ENCODE assay signal across 27 cellular contexts in the genomic region with DNA sequence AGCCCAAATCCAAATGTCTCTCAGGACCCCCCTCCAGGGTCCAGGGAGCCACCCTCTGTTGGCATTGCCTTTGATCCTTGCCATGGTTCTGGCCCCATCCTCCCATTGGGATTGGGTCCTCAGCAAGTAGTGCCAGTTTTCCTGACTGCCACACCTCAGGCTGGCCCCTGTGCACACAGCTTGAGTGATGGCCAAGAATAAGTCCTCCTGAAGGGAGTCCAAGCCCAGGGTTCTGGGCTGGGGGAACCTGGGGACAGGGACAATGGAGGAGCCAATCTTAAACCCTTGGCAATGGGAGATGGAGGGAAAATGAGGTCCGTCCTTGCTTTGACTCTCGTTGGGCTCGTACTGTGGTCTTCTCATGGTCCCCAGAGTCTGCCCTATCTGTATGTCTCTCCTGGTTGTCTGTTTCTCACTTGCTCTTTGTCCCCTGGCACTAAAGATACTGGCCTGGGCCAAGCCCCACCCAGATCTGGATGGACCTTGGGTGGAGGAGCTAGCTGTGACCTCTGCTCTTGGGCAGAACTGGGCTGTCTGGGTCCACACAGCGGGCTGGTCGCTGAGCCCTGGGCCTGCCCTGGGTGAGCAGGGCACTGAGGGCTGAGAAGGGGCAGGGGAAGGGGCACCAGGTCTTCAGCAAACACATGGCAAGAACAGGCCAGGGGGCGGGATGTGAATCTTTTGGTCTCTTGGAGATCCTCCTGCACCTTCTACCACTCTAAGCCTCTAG. TPM values are rescaled to one million over a fixed set of nuclear protein-coding genes. Genes with fewer than 3 reads are reported as not detected.
DNase-seq lines count a peak whose midpoint lies in the region; ATAC-seq and TF ChIP-seq lines count a peak whose summit lies in the region.
"Had no signal": no experiment of that assay in that cellular context is flagged by ENCODE, and none has a peak within 500 bp of the region (broad histone marks: within the 10 kb centered on the region; RNA-seq: fewer than 3 reads in every experiment).

No MANE protein-coding gene starts in this region.

- no peaks in the 10 kb centered on the region for H3K27me3 ChIP-seq in breast epithelium
- H3K27me3 ChIP-seq in left ventricle myocardium inferior (ENCODE audit: low read depth) = no peaks in the 10 kb centered on the region
- no peaks in the 10 kb centered on the region for H3K27me3 ChIP-seq in transverse colon
- H3K27me3 ChIP-seq: upper lobe of right lung had no signal

- H3K4me1 ChIP-seq in breast epithelium (no peaks in the 10 kb centered on the region), left ventricle myocardium inferior (peaks cover 13% of the 10 kb centered on the region), transverse colon (peaks cover 0 to 17% (median 4%) of the 10 kb centered on the region in 4 donors)
- H3K4me1 ChIP-seq: prostate gland, upper lobe of right lung had no signal

- no TSS peak for BruUV-seq in MCF 10A (replicated peaks; lab: Mats Ljungman, UMichigan)

- POLR2A ChIA-PET in MCF 10A (lab: Yijun Ruan, JAX) = interaction anchor here (0.6 kb wide), 1 partner anchor 1868 kb away, joined by 3 read pairs; no protein-coding TSS in a partner anchor
- POLR2A ChIA-PET in activated CD8-positive, alpha-beta T cell treated with anti-CD3 and anti-CD28 coated beads for 36 hours (lab: Charles Lee) = no interaction called here

- H3K27ac Mint-ChIP-seq in MCF 10A (ENCODE audit: low read depth, unreplicated experiment) (no peak overlapping the region), neural crest cell (ENCODE audit: unreplicated experiment) (peak overlapping the region; percentile 95)
- H3K27ac Mint-ChIP-seq in activated CD8-positive, alpha-beta T cell treated with anti-CD3 and anti-CD28 coated beads for 36 hours = no peak overlapping the region
- H3K27ac Mint-ChIP-seq: activated CD4-positive, alpha-beta memory T cell treated with anti-CD3 and anti-CD28 coated beads, Interleukin-2, amount 10 ng/mL, durations not matched to agents 7 days and 5 days; stimulated activated naive CD8-positive, alpha-beta T cell treated with anti-CD3 and anti-CD28 coated beads, Interleukin-15, Interleukin-2, amounts not matched to agents 100 ng/mL and 50 ng/mL, for 24 hours had no signal

- H3K4me3 ChIP-seq in breast epithelium = peak overlapping the region in 2 of 3 donors; percentile 66 to 75
- peak overlapping the region; percentile 40 for H3K4me3 ChIP-seq in left ventricle myocardium inferior
- no peak overlapping the region for H3K4me3 ChIP-seq in transverse colon
- H3K4me3 ChIP-seq: GM12878, prostate gland, upper lobe of right lung had no signal

- H3K9me3 ChIP-seq in breast epithelium (no peaks in the 10 kb centered on the region), left ventricle myocardium inferior (replicated peaks) (no peaks in the 10 kb centered on the region), transverse colon (no peaks in the 10 kb centered on the region)
- H3K9me3 ChIP-seq: prostate gland, upper lobe of right lung had no signal

- H3K36me3 ChIP-seq in breast epithelium (no peaks in the 10 kb centered on the region), left ventricle myocardium inferior (peaks cover 4% of the 10 kb centered on the region), transverse colon (no peaks in the 10 kb centered on the region)
- H3K36me3 ChIP-seq: prostate gland, upper lobe of right lung had no signal

- TF ChIP-seq CTCF in breast epithelium (IDR thresholded peaks at IDR 0.05) (no peak), MCF 10A (IDR thresholded peaks at IDR 0.05; ENCODE audit: unreplicated experiment) (no peak), left ventricle myocardium inferior (IDR thresholded peaks at IDR 0.05; ENCODE audit: borderline replicate concordance) (no peak), neural crest cell (conservative IDR thresholded peaks at IDR 0.05) (no peak), transverse colon (IDR thresholded peaks at IDR 0.05) (no peak)
- no peak for TF ChIP-seq CTCF in activated CD8-positive, alpha-beta T cell treated with anti-CD3 and anti-CD28 coated beads for 36 hours (IDR thresholded peaks at IDR 0.05)

- H3K9me3 Mint-ChIP-seq in MCF 10A (ENCODE audit: unreplicated experiment) (no peaks in the 10 kb centered on the region), neural crest cell (no peaks in the 10 kb centered on the region)
- no peaks in the 10 kb centered on the region for H3K9me3 Mint-ChIP-seq in activated CD8-positive, alpha-beta T cell treated with anti-CD3 and anti-CD28 coated beads for 36 hours
- H3K9me3 Mint-ChIP-seq: activated CD4-positive, alpha-beta memory T cell treated with anti-CD3 and anti-CD28 coated beads, Interleukin-2, amount 10 ng/mL, durations not matched to agents 7 days and 5 days; central memory CD8-positive, alpha-beta T cell; stimulated activated naive CD8-positive, alpha-beta T cell treated with anti-CD3 and anti-CD28 coated beads, Interleukin-15, Interleukin-2, amounts not matched to agents 100 ng/mL and 50 ng/mL, for 24 hours had no signal

- H3K27me3 Mint-ChIP-seq in MCF 10A (ENCODE audit: insufficient read depth, unreplicated experiment) (no peaks in the 10 kb centered on the region), neural crest cell (ENCODE audit: low read depth) (peaks cover 60% of the 10 kb centered on the region)
- no peaks in the 10 kb centered on the region for H3K27me3 Mint-ChIP-seq in activated CD8-positive, alpha-beta T cell treated with anti-CD3 and anti-CD28 coated beads for 36 hours
- H3K27me3 Mint-ChIP-seq: activated CD4-positive, alpha-beta memory T cell treated with anti-CD3 and anti-CD28 coated beads, Interleukin-2, amount 10 ng/mL, durations not matched to agents 7 days and 5 days; central memory CD8-positive, alpha-beta T cell; stimulated activated naive CD8-positive, alpha-beta T cell treated with anti-CD3 and anti-CD28 coated beads, Interleukin-15, Interleukin-2, amounts not matched to agents 100 ng/mL and 50 ng/mL, for 24 hours had no signal

- TF ChIP-seq POLR2A in breast epithelium (IDR thresholded peaks at IDR 0.05) = no peak
- no peak for TF ChIP-seq POLR2A in transverse colon (IDR thresholded peaks at IDR 0.05)

- intact Hi-C loops in breast epithelium (cut with DNase I; ENCODE audit: low total_unique reads) = loop anchor here (10.0 kb wide), 1 partner anchor 53 kb away; no protein-coding TSS in a partner anchor
- intact Hi-C loops in MCF 10A (cut with micrococcal nuclease) = no loop called here
- intact Hi-C loops in left ventricle myocardium inferior (cut with micrococcal nuclease) = no loop called here
- intact Hi-C loops in transverse colon (cut with DNase I; ENCODE audit: low total_unique reads) = no loop called here
- intact Hi-C loops in activated CD8-positive, alpha-beta T cell treated with anti-CD3 and anti-CD28 coated beads for 36 hours (cut with micrococcal nuclease) = no loop called here

- H3K4me1 Mint-ChIP-seq in MCF 10A (ENCODE audit: insufficient read depth, unreplicated experiment) (no peaks in the 10 kb centered on the region), neural crest cell (peaks cover 42% of the 10 kb centered on the region)
- H3K4me1 Mint-ChIP-seq in activated CD8-positive, alpha-beta T cell treated with anti-CD3 and anti-CD28 coated beads for 36 hours (ENCODE audit: low read depth) = no peaks in the 10 kb centered on the region
- H3K4me1 Mint-ChIP-seq: activated CD4-positive, alpha-beta memory T cell treated with anti-CD3 and anti-CD28 coated beads, Interleukin-2, amount 10 ng/mL, durations not matched to agents 7 days and 5 days; central memory CD8-positive, alpha-beta T cell had no signal

- 85 to 100% methylated on average over 2 to 6 of the region's 6 CpGs for WGBS in transverse colon (ENCODE audit: low coverage in 1 of 2), 2 donors

- in situ Hi-C loops in transverse colon (cut with MboI; ENCODE audit: low pct_ligation_motif_present in 1 of 4, low pct_unique_long_range_greater_than_20kb in 1 of 4, low sequenced_read_pairs in 3 of 4) = no loop called here

- DNase-seq in breast epithelium (ENCODE audit: low spot score in 2 of 2) = no peak
- no peak for DNase-seq in MCF 10A (ENCODE audit: unreplicated experiment)
- no peak for DNase-seq in left ventricle myocardium inferior
- no peak for DNase-seq in neural crest cell (ENCODE audit: low read depth, low spot score)
- peak; percentile 50 for DNase-seq in transverse colon
- DNase-seq in central memory CD4-positive, alpha-beta T cell = no peak
- DNase-seq in activated CD8-positive, alpha-beta T cell treated with anti-CD3 and anti-CD28 coated beads for 36 hours = no peak
- no peak for DNase-seq in hepatic stellate cell (ENCODE audit: low spot score)
- DNase-seq: 8988T; activated CD4-positive, alpha-beta memory T cell treated with anti-CD3 and anti-CD28 coated beads, Interleukin-2, amount 10 ng/mL, durations not matched to agents 7 days and 5 days; activated gamma-delta T cell treated with Interleukin-2 at 50 U/mL for 16 hours; DMS79; Karpas-422; midbrain; NCI-H1048; NCI-H187; NCI-H2227 treated with DMSO at 0.1 percent for 48 hours; NCI-H748 treated with DMSO at 0.1 percent for 48 hours; stimulated activated CD4-positive, alpha-beta T cell treated with anti-CD3 and anti-CD28 coated beads, Interleukin-4, amount 100 ng/mL, for 1 hour; T1000; upper lobe of right lung had no signal

- ATAC-seq in activated CD8-positive, alpha-beta T cell treated with anti-CD3 and anti-CD28 coated beads for 36 hours = no peak
- ATAC-seq: GM12878, upper lobe of right lung had no signal

- H3K27ac ChIP-seq in breast epithelium = peak overlapping the region; percentile 87 to 91
- H3K27ac ChIP-seq in left ventricle myocardium inferior (replicated peaks) = peak overlapping the region; percentile 12
- peak overlapping the region in 3 of 4 donors; percentile 15 to 50 (median 33) for H3K27ac ChIP-seq in transverse colon
- H3K27ac ChIP-seq: prostate gland, upper lobe of right lung had no signal

- H3K36me3 Mint-ChIP-seq in MCF 10A (ENCODE audit: insufficient read depth, unreplicated experiment) = peaks cover 6% of the 10 kb centered on the region
- H3K36me3 Mint-ChIP-seq in neural crest cell (ENCODE audit: low read depth) = peaks cover 37% of the 10 kb centered on the region
- no peaks in the 10 kb centered on the region for H3K36me3 Mint-ChIP-seq in activated CD8-positive, alpha-beta T cell treated with anti-CD3 and anti-CD28 coated beads for 36 hours (ENCODE audit: low read depth)

- TF ChIP-seq EP300 in transverse colon (IDR thresholded peaks at IDR 0.05; ENCODE audit: low read depth) = no peak

- CTCF ChIA-PET in MCF 10A (lab: Yijun Ruan, JAX) = no interaction called here
- CTCF ChIA-PET in activated CD8-positive, alpha-beta T cell treated with anti-CD3 and anti-CD28 coated beads for 36 hours (lab: Charles Lee) = no interaction called here

- H3K4me3 Mint-ChIP-seq in MCF 10A (ENCODE audit: unreplicated experiment) (no peak overlapping the region), neural crest cell (peak overlapping the region; percentile 91)
- no peak overlapping the region for H3K4me3 Mint-ChIP-seq in activated CD8-positive, alpha-beta T cell treated with anti-CD3 and anti-CD28 coated beads for 36 hours
- H3K4me3 Mint-ChIP-seq: activated CD4-positive, alpha-beta memory T cell treated with anti-CD3 and anti-CD28 coated beads, Interleukin-2, amount 10 ng/mL, durations not matched to agents 7 days and 5 days; central memory CD8-positive, alpha-beta T cell; stimulated activated naive CD8-positive, alpha-beta T cell treated with anti-CD3 and anti-CD28 coated beads, Interleukin-15, Interleukin-2, amounts not matched to agents 100 ng/mL and 50 ng/mL, for 24 hours had no signal

RNA-seq across cellular contexts. Expression of a gene that starts 2.9 kb away (rescaled TPM):
- total RNA-seq in breast epithelium (100 to 1,000 TPM in 1 of 3 donors, 10 to 100 TPM in 1, under 1 TPM in 1; 0.16 to 101 (median 24.9) TPM), MCF 10A (2022) (not detected in 2 replicates), left ventricle myocardium inferior (1.2 TPM), neural crest cell (279 and 293 TPM in 2 replicates), transverse colon (1 to 10 TPM; 1.2 to 4.9 (median 3.5) TPM)
- not detected for total RNA-seq in activated CD8-positive, alpha-beta T cell treated with anti-CD3 and anti-CD28 coated beads for 36 hours
- total RNA-seq: activated CD4-positive, alpha-beta memory T cell treated with anti-CD3 and anti-CD28 coated beads, Interleukin-2, amount 10 ng/mL, durations not matched to agents 7 days and 5 days; fibroblast of lung; GM12878; HT1080; upper lobe of right lung had no signal

RNA-seq across cellular contexts. Expression of a gene that starts 27.9 kb away (rescaled TPM):
- total RNA-seq in breast epithelium (10 to 100 TPM; 66.7 to 93.7 (median 82.4) TPM), MCF 10A (2022) (87.5 and 97.6 TPM in 2 replicates), left ventricle myocardium inferior (79.3 TPM), neural crest cell (137 and 143 TPM in 2 replicates), transverse colon (10 to 100 TPM in 3 of 4 donors, 1 to 10 TPM in 1; 7.6 to 65.5 (median 32.6) TPM)
- 10 to 100 TPM; 82.2 to 85.4 TPM for total RNA-seq in activated CD8-positive, alpha-beta T cell treated with anti-CD3 and anti-CD28 coated beads for 36 hours

RNA-seq across cellular contexts. Expression of a gene that starts 28.0 kb away (rescaled TPM):
- total RNA-seq in breast epithelium (under 1 TPM in 1 of 3 donors, not detected in 2; 0.64 TPM), MCF 10A (2022) (not detected in 2 replicates), left ventricle myocardium inferior (0.82 TPM), neural crest cell (0.79 and 1.5 TPM in 2 replicates), transverse colon (not detected)
- not detected for total RNA-seq in activated CD8-positive, alpha-beta T cell treated with anti-CD3 and anti-CD28 coated beads for 36 hours
- total RNA-seq: activated CD4-positive, alpha-beta memory T cell treated with anti-CD3 and anti-CD28 coated beads, Interleukin-2, amount 10 ng/mL, durations not matched to agents 7 days and 5 days; upper lobe of right lung had no signal

Comparison
In these comparisons a context has a peak if more than half of its experiments do, and no peak if none do; other contexts are left out.
1. H3K27ac ChIP-seq: peak in every context shown above with its lines; median percentile 89 in breast epithelium; 33 in transverse colon; 12 in left ventricle myocardium inferior.
2. H3K4me3 ChIP-seq: peak in breast epithelium (2 of 3) and left ventricle myocardium inferior (single experiment); none in transverse colon (0 of 4).